ENCODE assay signal across 17 cellular contexts in genomic region chr22:43946391-43946680, GRCh38. TPM values are rescaled to one million over a fixed set of nuclear protein-coding genes. Genes with fewer than 3 reads are reported as not detected.
DNase-seq lines count a peak whose midpoint lies in the region; ATAC-seq and TF ChIP-seq lines count a peak whose summit lies in the region.
"Had no signal": no experiment of that assay in that cellular context is flagged by ENCODE, and none has a peak within 500 bp of the region (broad histone marks: within the 10 kb centered on the region; RNA-seq: fewer than 3 reads in every experiment).

No MANE protein-coding gene starts in this region.

- TF ChIP-seq CTCF in fibroblast of pulmonary artery (IDR thresholded peaks at IDR 0.05; ENCODE audit: low read length, missing control alignments): no peak

- DNase-seq in ACHN (peak; percentile 39), ELR (ENCODE audit: low read depth) (peak; percentile 47), SK-MEL-5 (ENCODE audit: low read depth, low spot score) (peak; percentile 39), fibroblast of pulmonary artery (ENCODE audit: low read depth) (peak; percentile 5), OCI-M1 (lab: John Stamatoyannopoulos, UW) (no peak), H4 (ENCODE audit: low spot score) (no peak)

- ATAC-seq in GM19035 (IDR thresholded peaks at IDR 0.05; ENCODE audit: unreplicated experiment): no peak
- no peak for ATAC-seq in GM19452 (IDR thresholded peaks at IDR 0.05; ENCODE audit: unreplicated experiment)

- H3K4me3 ChIP-seq in fibroblast of pulmonary artery (replicated peaks; ENCODE audit: low read depth, low read length): no peak overlapping the region
- H3K4me3 ChIP-seq: BLaER1 treated with 17β-estradiol and CSF1 and Interleukin-3, amounts not matched to agents 10 nM and 100 nM; left lung; thyroid gland had no signal

- in situ Hi-C loops in ACHN (cut with HindIII; ENCODE audit: low pct_ligation_motif_present, low pct_unique_long_range_greater_than_20kb, low sequenced_read_pairs): no loop called here
- in situ Hi-C loops in SK-MEL-5 (cut with HindIII; ENCODE audit: low pct_unique_long_range_greater_than_20kb, low sequenced_read_pairs): no loop called here

RNA-seq across cellular contexts. Expression of gene SAMM50, which starts 8.9 kb away (rescaled TPM):
- total RNA-seq in SK-MEL-5 (2014; rRNA removed; shearing (Covaris generic)): 94.8 and 103 TPM in 2 replicates
- polyA plus RNA-seq in SK-MEL-5 (2015; cell fraction: cytosol; rRNA removed): 117 and 122 TPM in 2 replicates
- polyA plus RNA-seq in SK-MEL-5 (2015; cell fraction: nucleus; rRNA removed): 88.2 and 98.0 TPM in 2 replicates
- 47.3 and 82.4 TPM in 2 replicates for total RNA-seq in H4 (2014; rRNA removed; shearing (Covaris generic))

RNA-seq across cellular contexts. Expression of gene PNPLA3, which starts 22.7 kb away (rescaled TPM):
- total RNA-seq in SK-MEL-5 (2014; rRNA removed; shearing (Covaris generic)): 11.1 and 12.5 TPM in 2 replicates
- 12.0 and 20.3 TPM in 2 replicates for polyA plus RNA-seq in SK-MEL-5 (2015; cell fraction: cytosol; rRNA removed)
- 62.4 and 98.6 TPM in 2 replicates for polyA plus RNA-seq in SK-MEL-5 (2015; cell fraction: nucleus; rRNA removed)
- 5.2 and 7.8 TPM in 2 replicates for total RNA-seq in H4 (2014; rRNA removed; shearing (Covaris generic))
- polyA plus RNA-seq: naive thymus-derived CD4-positive, alpha-beta T cell had no signal

RNA-seq across cellular contexts. Expression of gene PNPLA5, which starts 54.5 kb away (rescaled TPM):
- not detected in 2 replicates for total RNA-seq in SK-MEL-5 (2014; rRNA removed; shearing (Covaris generic))
- not detected in 2 replicates for polyA plus RNA-seq in SK-MEL-5 (2015; cell fraction: cytosol; rRNA removed)
- not detected in 2 replicates for polyA plus RNA-seq in SK-MEL-5 (2015; cell fraction: nucleus; rRNA removed)
- not detected in 2 replicates for total RNA-seq in H4 (2014; rRNA removed; shearing (Covaris generic))
- total RNA-seq: activated T-helper 2 cell treated with anti-CD3 and anti-CD28 coated beads, Interferon-gamma antibody, Interleukin-2, Interleukin-4, amounts not matched to agents 10 μg/mL and 5 μg/mL and 100 μg/mL, durations not matched to agents 14 hours and 24 hours and 36 hours; astrocyte; dermis microvascular lymphatic vessel endothelial cell; left lung; naive thymus-derived CD4-positive, alpha-beta T cell; pulmonary artery endothelial cell; T-helper 2 cell treated with Interferon-gamma antibody and Interleukin-4, amounts not matched to agents 100 ng/mL and 5 ng/mL, for 36 hours; thyroid gland had no signal
- polyA plus RNA-seq: naive thymus-derived CD4-positive, alpha-beta T cell had no signal

Comparison
In these comparisons a context has a peak if more than half of its experiments do, and no peak if none do; other contexts are left out.
1. DNase-seq: peak in ACHN (single experiment), ELR (single experiment), SK-MEL-5 (single experiment) and fibroblast of pulmonary artery (single experiment); none in OCI-M1 (single experiment) and H4 (single experiment).